24 cellular contexts compared by ENCODE assay signal in genomic region chr3:58651268-58651667, GRCh38. TPM values are rescaled to one million over a fixed set of nuclear protein-coding genes. Genes with fewer than 3 reads are reported as not detected.
DNase-seq lines count a peak whose midpoint lies in the region; ATAC-seq, FAIRE-seq and TF ChIP-seq lines count a peak whose summit lies in the region.
"Had no signal": no experiment of that assay in that cellular context is flagged by ENCODE, and none has a peak within 500 bp of the region (broad histone marks: within the 10 kb centered on the region; RNA-seq: fewer than 3 reads in every experiment).

No MANE protein-coding gene starts in this region.

- no peak overlapping the region for H2AK5ac ChIP-seq in mesenchymal stem cell (ENCODE audit: low read length, severe bottlenecking)
- H2AK5ac ChIP-seq in mesendoderm (ENCODE audit: low read length) = no peak overlapping the region

- H2AFZ ChIP-seq in mesenchymal stem cell (ENCODE audit: low read depth, low read length) = no peak overlapping the region

- H3K14ac ChIP-seq in mesenchymal stem cell (ENCODE audit: low read length in 2 of 2) = no peak overlapping the region

- H3K79me2 ChIP-seq in mesendoderm (ENCODE audit: control insufficient read depth, insufficient read depth, low read length) = no peaks in the 10 kb centered on the region

- ATAC-seq in HG02763 (IDR thresholded peaks at IDR 0.05; ENCODE audit: unreplicated experiment) = no peak
- ATAC-seq in stimulated activated memory B cell treated with anti-CD40 and anti-IgM and Interleukin-4, amounts not matched to agents 10 μg/mL and 1 μg/mL and 100 μg/mL, for 72 hours = no peak
- ATAC-seq: PC-3, SK-N-SH treated with all-trans-retinoic acid at 6 μM for 48 hours had no signal

- H3K18ac ChIP-seq in mesenchymal stem cell (ENCODE audit: low read depth in 1 of 2, low read length in 2 of 2) = no peak overlapping the region
- no peak overlapping the region for H3K18ac ChIP-seq in mesendoderm (ENCODE audit: low read length)

- H3K36me3 ChIP-seq in mesenchymal stem cell (ENCODE audit: control insufficient read depth in 1 of 2, insufficient read depth in 2 of 2, low read depth in 1 of 2, low read length in 2 of 2) (no peaks in the 10 kb centered on the region), mesendoderm (ENCODE audit: control insufficient read depth, insufficient read depth, low read length) (no peaks in the 10 kb centered on the region)
- H3K36me3 ChIP-seq: SJCRH30 had no signal

- H2BK15ac ChIP-seq in mesenchymal stem cell (ENCODE audit: low read depth, poor library complexity, severe bottlenecking) (no peak overlapping the region), mesendoderm (replicated peaks; ENCODE audit: low read depth) (no peak overlapping the region)

- H4K5ac ChIP-seq in mesendoderm (ENCODE audit: low read length) = no peak overlapping the region

- H3K9me3 Mint-ChIP-seq in stimulated activated memory B cell treated with anti-CD40 and anti-IgM and Interleukin-4, amounts not matched to agents 10 μg/mL and 1 μg/mL and 100 μg/mL, for 72 hours = peaks cover 5% of the 10 kb centered on the region

- H3K4me2 ChIP-seq in mesenchymal stem cell (ENCODE audit: low read length, poor library complexity, severe bottlenecking) (no peak overlapping the region), mesendoderm (ENCODE audit: low read length) (no peak overlapping the region)

- no peak overlapping the region for H4K8ac ChIP-seq in mesenchymal stem cell (ENCODE audit: low read length)
- H4K8ac ChIP-seq in mesendoderm (ENCODE audit: low read depth, low read length) = no peak overlapping the region

- peak; percentile 13 for DNase-seq in EH (ENCODE audit: low read depth)
- peak; percentile 42 to 54 for DNase-seq in cardiac fibroblast (ENCODE audit: low read depth in 2 of 2)
- DNase-seq in fibroblast of peridontal ligament (ENCODE audit: extremely low read depth) = peak; percentile 46
- DNase-seq in mesenchymal stem cell = peak; percentile 19
- no peak for DNase-seq in mesendoderm
- no peak for DNase-seq in D721Med (ENCODE audit: insufficient read length, low spot score)
- DNase-seq: AML-193; CD8-positive, alpha-beta memory T cell; DND-41; H7; KG1; MM.1S; NCI-H2029; NCI-H446; NCI-H524 treated with DMSO at 0.1 percent for 48 hours; NCI-H82; NK-92 treated with Interleukin-12 subunit alpha and Interleukin-12 subunit beta, amount 100 ng/mL, for 24 hours; PC-3; SJCRH30 had no signal

- H3K56ac ChIP-seq in mesendoderm (ENCODE audit: low read length) = no peak overlapping the region

- no peak overlapping the region for H3K4ac ChIP-seq in mesenchymal stem cell (ENCODE audit: low read depth in 1 of 2, low read length in 2 of 2)
- H3K4ac ChIP-seq in mesendoderm (ENCODE audit: low read depth, low read length) = no peak overlapping the region

- TF ChIP-seq CTCF in cardiac fibroblast (IDR thresholded peaks at IDR 0.05; ENCODE audit: low read depth, low read length) (no peak), D721Med (IDR thresholded peaks at IDR 0.05; ENCODE audit: insufficient read depth, missing control alignments) (no peak)

- H3K9me3 ChIP-seq in mesenchymal stem cell (ENCODE audit: control insufficient read depth, low read length) = no peaks in the 10 kb centered on the region
- H3K9me3 ChIP-seq: SJCRH30 had no signal

- no peak overlapping the region for H3K27ac Mint-ChIP-seq in stimulated activated memory B cell treated with anti-CD40 and anti-IgM and Interleukin-4, amounts not matched to agents 10 μg/mL and 1 μg/mL and 100 μg/mL, for 72 hours
- H3K27ac Mint-ChIP-seq: CD8-positive, alpha-beta memory T cell had no signal

- H3K27ac ChIP-seq in mesenchymal stem cell (ENCODE audit: low read length, poor library complexity, severe bottlenecking) (no peak overlapping the region), mesendoderm (ENCODE audit: low read depth, low read length) (no peak overlapping the region)
- H3K27ac ChIP-seq: C4-2B, SJCRH30 had no signal

- H2BK12ac ChIP-seq in mesenchymal stem cell (ENCODE audit: low read length in 2 of 2) = no peak overlapping the region

- H3K4me3 Mint-ChIP-seq in stimulated activated memory B cell treated with anti-CD40 and anti-IgM and Interleukin-4, amounts not matched to agents 10 μg/mL and 1 μg/mL and 100 μg/mL, for 72 hours = no peak overlapping the region
- H3K4me3 Mint-ChIP-seq: CD8-positive, alpha-beta memory T cell had no signal

- H3K79me1 ChIP-seq in mesenchymal stem cell (replicated peaks; ENCODE audit: low read length, poor library complexity, severe bottlenecking) (no peaks in the 10 kb centered on the region), mesendoderm (ENCODE audit: low read length) (no peaks in the 10 kb centered on the region)

- FAIRE-seq in D721Med (lab: Jason Lieb, UNC) = no peak
- FAIRE-seq: A204.1 had no signal

- no peaks in the 10 kb centered on the region for H3K36me3 Mint-ChIP-seq in stimulated activated memory B cell treated with anti-CD40 and anti-IgM and Interleukin-4, amounts not matched to agents 10 μg/mL and 1 μg/mL and 100 μg/mL, for 72 hours
- H3K36me3 Mint-ChIP-seq: CD8-positive, alpha-beta memory T cell had no signal

- no peak overlapping the region for H2BK120ac ChIP-seq in mesenchymal stem cell (ENCODE audit: low read depth, low read length)
- H2BK120ac ChIP-seq in mesendoderm (ENCODE audit: low read depth, low read length) = no peak overlapping the region

- H3K27me3 Mint-ChIP-seq in stimulated activated memory B cell treated with anti-CD40 and anti-IgM and Interleukin-4, amounts not matched to agents 10 μg/mL and 1 μg/mL and 100 μg/mL, for 72 hours = peaks cover 30% of the 10 kb centered on the region

- H3K4me1 ChIP-seq in mesenchymal stem cell (ENCODE audit: control insufficient read depth, insufficient read depth, low read depth, low read length) = peaks cover 9% of the 10 kb centered on the region
- no peaks in the 10 kb centered on the region for H3K4me1 ChIP-seq in mesendoderm (ENCODE audit: control insufficient read depth, low read depth, low read length)
- H3K4me1 ChIP-seq: SJCRH30 had no signal

- no peak overlapping the region for H3K4me3 ChIP-seq in cardiac fibroblast (replicated peaks in 1 of 2; ENCODE audit: low read depth in 2 of 2, low read length in 2 of 2)
- no peak overlapping the region for H3K4me3 ChIP-seq in mesenchymal stem cell (ENCODE audit: insufficient read depth in 1 of 2, low read depth in 1 of 2, low read length in 2 of 2)
- no peak overlapping the region for H3K4me3 ChIP-seq in mesendoderm (ENCODE audit: low read length)
- H3K4me3 ChIP-seq: SJCRH30 had no signal

- no peak overlapping the region for H3K23ac ChIP-seq in mesenchymal stem cell (ENCODE audit: low read length in 2 of 2)
- no peak overlapping the region for H3K23ac ChIP-seq in mesendoderm (ENCODE audit: low read length)

- H3K9ac ChIP-seq in mesenchymal stem cell (ENCODE audit: low read length) = no peak overlapping the region
- H3K9ac ChIP-seq in mesendoderm (ENCODE audit: low read length) = no peak overlapping the region

- no peak overlapping the region for H4K91ac ChIP-seq in mesenchymal stem cell (ENCODE audit: low read length)

- H3K27me3 ChIP-seq in mesenchymal stem cell (ENCODE audit: control insufficient read depth in 1 of 2, insufficient read depth in 1 of 2, low read length in 2 of 2) (peaks cover 30 to 31% of the 10 kb centered on the region in 2 experiments), mesendoderm (ENCODE audit: insufficient read depth, low read length, poor library complexity) (no peaks in the 10 kb centered on the region)
- H3K27me3 ChIP-seq: SJCRH30 had no signal

- H3K4me1 Mint-ChIP-seq in stimulated activated memory B cell treated with anti-CD40 and anti-IgM and Interleukin-4, amounts not matched to agents 10 μg/mL and 1 μg/mL and 100 μg/mL, for 72 hours = no peaks in the 10 kb centered on the region
- H3K4me1 Mint-ChIP-seq: CD8-positive, alpha-beta memory T cell had no signal

- H2BK5ac ChIP-seq in mesenchymal stem cell (ENCODE audit: low read depth, low read length, poor library complexity, severe bottlenecking) (no peak overlapping the region), mesendoderm (ENCODE audit: low read length) (no peak overlapping the region)

RNA-seq across cellular contexts. Expression of gene FAM3D, which starts 15.3 kb away (rescaled TPM):
- polyA plus RNA-seq in mesenchymal stem cell (2013, experiment 1 of 2) = not detected
- polyA plus RNA-seq in mesenchymal stem cell (2013, experiment 2 of 2) = not detected
- 0.07 TPM for polyA plus RNA-seq in mesendoderm (2013, experiment 1 of 2)
- polyA plus RNA-seq in mesendoderm (2013, experiment 2 of 2) = 0.04 TPM
- polyA plus RNA-seq: CD8-positive, alpha-beta memory T cell had no signal

Comparison
In these comparisons a context has a peak if more than half of its experiments do, and no peak if none do; other contexts are left out.
1. DNase-seq: peak in EH (single experiment), cardiac fibroblast (2 of 2), fibroblast of peridontal ligament (single experiment) and mesenchymal stem cell (single experiment); none in mesendoderm (single experiment) and D721Med (single experiment).